8 cellular contexts compared by ENCODE assay signal in genomic region chr1:227542153-227543120, GRCh38. TPM values are rescaled to one million over a fixed set of nuclear protein-coding genes. Genes with fewer than 3 reads are reported as not detected.
A peak's percentile ranks its signal among the peaks of the same experiment; 100 is the strongest.
DNase-seq lines count a peak whose midpoint lies in the region; ATAC-seq and TF ChIP-seq lines count a peak whose summit lies in the region.

No MANE protein-coding gene starts in this region.

- H3K9me3 ChIP-seq in BE2C (no peaks in the 10 kb centered on the region; the same call in 1 of the 2 replicates), mucosa of rectum (ENCODE audit: control insufficient read depth in 2 of 2, low read length in 2 of 2) (no peaks in the 10 kb centered on the region)

- H3K36me3 ChIP-seq in BE2C, result no peaks in the 10 kb centered on the region
- H3K36me3 ChIP-seq in mucosa of rectum (ENCODE audit: control insufficient read depth in 2 of 2, insufficient read depth in 2 of 2, low read length in 2 of 2), result no peaks in the 10 kb centered on the region

- peak overlapping the region; percentile 25 to 58 for H3K27ac ChIP-seq in mucosa of rectum (ENCODE audit: low read depth in 2 of 2, low read length in 2 of 2)

- H3K4me3 ChIP-seq in BE2C (ENCODE audit: low read depth, low read length) (peak overlapping the region; percentile 67), mucosa of rectum (ENCODE audit: low read length in 2 of 2) (peak overlapping the region; percentile 67 to 73)

- DNase-seq in BE2C (peak; percentile 88), NCI-H82 treated with DMSO at 0.1 percent for 48 hours (lab: John Stamatoyannopoulos, UW; ENCODE audit: unreplicated experiment) (peak; percentile 22), activated T-cell treated with anti-CD3 and anti-CD28 coated beads for 24 hours (ENCODE audit: low read depth) (peak; percentile 87), erythroblast (lab: John Stamatoyannopoulos, UW) (peak; percentile 88 to 91)
- DNase-seq in stimulated activated CD8-positive, alpha-beta memory T cell treated with anti-CD3 and anti-CD28 coated beads, Interleukin-4, amount 100 ng/mL, for 1 hour (ENCODE audit: low read depth in 2 of 2, low spot score in 1 of 2), result peak; percentile 62 to 83

- ATAC-seq in HG03432 (IDR thresholded peaks at IDR 0.05; ENCODE audit: unreplicated experiment), result peak; percentile 98

- peak; percentile 68 for TF ChIP-seq CTCF in BE2C (IDR thresholded peaks at IDR 0.05; ENCODE audit: low read depth, low read length)

- H3K27me3 ChIP-seq in BE2C (no peaks in the 10 kb centered on the region), mucosa of rectum (ENCODE audit: control insufficient read depth in 2 of 2, insufficient read depth in 2 of 2, low read length in 2 of 2) (no peaks in the 10 kb centered on the region)

- TF ChIP-seq POLR2A in GM19193 (IDR thresholded peaks at IDR 0.05; ENCODE audit: extremely low read depth, insufficient read depth, insufficient read length) (peak; percentile 46), erythroblast (IDR thresholded peaks at IDR 0.05; ENCODE audit: low read length) (peak; percentile 36)

- no peaks in the 10 kb centered on the region for H3K4me1 ChIP-seq in BE2C
- H3K4me1 ChIP-seq in mucosa of rectum (ENCODE audit: control insufficient read depth in 2 of 2, insufficient read depth in 2 of 2, low read length in 2 of 2), result peaks cover 8 to 13% of the 10 kb centered on the region in 2 donors

- peak overlapping the region; percentile 41 to 67 for H3K9ac ChIP-seq in mucosa of rectum (ENCODE audit: low read depth in 1 of 2, low read length in 2 of 2)

RNA-seq across cellular contexts. Expression of gene ZNF678, which starts 20.9 kb away (rescaled TPM):
- 3.2 TPM for polyA plus RNA-seq in BE2C (2012; ENCODE audit: insufficient read depth, insufficient read length, low read depth)

Comparison
In these comparisons a context has a peak if more than half of its experiments do, and no peak if none do; other contexts are left out.
1. Peak in every context shown above with its lines: DNase-seq, ATAC-seq, H3K4me3 ChIP-seq and H3K27ac ChIP-seq.
2. DNase-seq: peak in every context shown above with its lines; median percentile 90 in erythroblast; 88 in BE2C; 87 in activated T-cell treated with anti-CD3 and anti-CD28 coated beads for 24 hours; 72 in stimulated activated CD8-positive, alpha-beta memory T cell treated with anti-CD3 and anti-CD28 coated beads, Interleukin-4, amount 100 ng/mL, for 1 hour; 22 in NCI-H82 treated with DMSO at 0.1 percent for 48 hours.